In genomic region chrX:155611302-155611701, GRCh38 we compare ENCODE assay signal across 1 cellular context.
TF ChIP-seq lines count a peak whose summit lies in the region.

No MANE protein-coding gene starts in this region.

TF ChIP-seq in K562, 482 proteins besides CTCF, POLR2A, EP300 and RAD21:
- TF ChIP-seq FOXM1 (IDR thresholded peaks at IDR 0.05; ENCODE audit: low read depth): no peak
- no peak for TF ChIP-seq FOXM1 (CRISPR knock-in tag; IDR thresholded peaks at IDR 0.05; ENCODE audit: low read depth)
- TF ChIP-seq SPI1 (IDR thresholded peaks at IDR 0.05; ENCODE audit: borderline replicate concordance, low read depth, low read length): peak; percentile 44; the same call in 1 of the 2 replicates
